24 cellular contexts compared by ENCODE assay signal in genomic region chr12:80470403-80470802, GRCh38. TPM values are rescaled to one million over a fixed set of nuclear protein-coding genes. Genes with fewer than 3 reads are reported as not detected.
"Had no signal": no experiment of that assay in that cellular context is flagged by ENCODE, and none has a peak within 500 bp of the region (broad histone marks: within the 10 kb centered on the region; RNA-seq: fewer than 3 reads in every experiment).

No MANE protein-coding gene starts in this region.

- H3K27ac Mint-ChIP-seq: activated B cell treated with CpG ODN at 0.5 μM for 24 hours; activated CD4-positive, alpha-beta T cell treated with anti-CD3 and anti-CD28 coated beads, Interleukin-2, amount 10 ng/mL, durations not matched to agents 24 days and 14 days; activated CD8-positive, alpha-beta memory T cell treated with anti-CD3 and anti-CD28 coated beads, Interleukin-2, amount 10 ng/mL, durations not matched to agents 7 days and 5 days; activated naive CD4-positive, alpha-beta T cell treated with anti-CD3 and anti-CD28 coated beads, Interleukin-2, amount 50 U/mL, for 72 hours; activated naive CD8-positive, alpha-beta T cell treated with anti-CD3 and anti-CD28 coated beads, Interleukin-2, amount 50 U/mL, for 24 hours; activated T-cell treated with anti-CD3 and anti-CD28 coated beads, Interleukin-2, amount 50 U/mL, for 24 hours; T-helper 1 cell treated with Interleukin-12 subunit alpha and Interleukin-12 subunit beta and Interleukin-4 antibody, amounts not matched to agents 30 μg/mL and 1 μg/mL, for 36 hours had no signal

- DNase-seq: activated B cell treated with CpG ODN at 0.5 μM for 24 hours; activated CD4-positive, alpha-beta T cell treated with anti-CD3 and anti-CD28 coated beads for 1 hour; activated CD4-positive, alpha-beta T cell treated with anti-CD3 and anti-CD28 coated beads, Interleukin-2, amount 10 ng/mL, durations not matched to agents 24 days and 14 days; activated CD4-positive, alpha-beta T cell treated with anti-CD3 and anti-CD28 coated beads, Interleukin-2, amount 50 U/mL, for 48 hours; activated CD8-positive, alpha-beta memory T cell treated with anti-CD3 and anti-CD28 coated beads, Interleukin-2, amount 10 ng/mL, durations not matched to agents 7 days and 5 days; activated effector memory CD4-positive, alpha-beta T cell treated with anti-CD3 and anti-CD28 coated beads, Interleukin-2, amount 50 U/mL, for 16 hours; activated naive CD4-positive, alpha-beta T cell treated with Interleukin-2 at 50 U/mL for 16 hours; activated naive CD8-positive, alpha-beta T cell treated with anti-CD3 and anti-CD28 coated beads, Interleukin-2, amount 50 U/mL, for 24 hours; activated T-cell treated with anti-CD3 and anti-CD28 coated beads, Interleukin-2, amount 50 U/mL, for 24 hours; amniotic stem cell; body of pancreas; central memory CD4-positive, alpha-beta T cell; NCI-H1092; NCI-H1417; NCI-H1930; NCI-H2107; NCI-H510A treated with DMSO at 0.1 percent for 48 hours; PC-3; SHP77 treated with DMSO at 0.1 percent for 48 hours had no signal

- H3K27me3 ChIP-seq: ascending aorta, body of pancreas had no signal

- H3K27me3 Mint-ChIP-seq: activated B cell treated with CpG ODN at 0.5 μM for 24 hours; activated CD4-positive, alpha-beta T cell treated with anti-CD3 and anti-CD28 coated beads, Interleukin-2, amount 10 ng/mL, durations not matched to agents 24 days and 14 days; activated CD8-positive, alpha-beta memory T cell treated with anti-CD3 and anti-CD28 coated beads, Interleukin-2, amount 10 ng/mL, durations not matched to agents 7 days and 5 days; activated naive CD8-positive, alpha-beta T cell treated with anti-CD3 and anti-CD28 coated beads, Interleukin-2, amount 50 U/mL, for 24 hours; activated T-cell treated with anti-CD3 and anti-CD28 coated beads, Interleukin-2, amount 50 U/mL, for 24 hours had no signal

- H3K4me1 ChIP-seq: ascending aorta had no signal

- H3K9me3 Mint-ChIP-seq: activated B cell treated with CpG ODN at 0.5 μM for 24 hours; activated CD4-positive, alpha-beta T cell treated with anti-CD3 and anti-CD28 coated beads, Interleukin-2, amount 10 ng/mL, durations not matched to agents 24 days and 14 days; activated naive CD4-positive, alpha-beta T cell treated with anti-CD3 and anti-CD28 coated beads, Interleukin-2, amount 50 U/mL, for 72 hours; activated naive CD8-positive, alpha-beta T cell treated with anti-CD3 and anti-CD28 coated beads, Interleukin-2, amount 50 U/mL, for 24 hours; activated T-cell treated with anti-CD3 and anti-CD28 coated beads, Interleukin-2, amount 50 U/mL, for 24 hours; T-helper 1 cell treated with Interleukin-12 subunit alpha and Interleukin-12 subunit beta and Interleukin-4 antibody, amounts not matched to agents 30 μg/mL and 1 μg/mL, for 36 hours had no signal

- H3K36me3 Mint-ChIP-seq: activated CD8-positive, alpha-beta memory T cell treated with anti-CD3 and anti-CD28 coated beads, Interleukin-2, amount 10 ng/mL, durations not matched to agents 7 days and 5 days; activated naive CD4-positive, alpha-beta T cell treated with anti-CD3 and anti-CD28 coated beads, Interleukin-2, amount 50 U/mL, for 72 hours had no signal

- ATAC-seq: activated CD8-positive, alpha-beta memory T cell treated with anti-CD3 and anti-CD28 coated beads, Interleukin-2, amount 10 ng/mL, durations not matched to agents 7 days and 5 days; activated naive CD4-positive, alpha-beta T cell treated with anti-CD3 and anti-CD28 coated beads, Interleukin-2, amount 50 U/mL, for 72 hours; activated naive CD8-positive, alpha-beta T cell treated with anti-CD3 and anti-CD28 coated beads, Interleukin-2, amount 50 U/mL, for 24 hours; body of pancreas; PC-3 had no signal

- H3K4me3 Mint-ChIP-seq: activated B cell treated with CpG ODN at 0.5 μM for 24 hours; activated CD4-positive, alpha-beta T cell treated with anti-CD3 and anti-CD28 coated beads, Interleukin-2, amount 10 ng/mL, durations not matched to agents 24 days and 14 days; activated CD8-positive, alpha-beta memory T cell treated with anti-CD3 and anti-CD28 coated beads, Interleukin-2, amount 10 ng/mL, durations not matched to agents 7 days and 5 days; activated naive CD8-positive, alpha-beta T cell treated with anti-CD3 and anti-CD28 coated beads, Interleukin-2, amount 50 U/mL, for 24 hours; activated T-cell treated with anti-CD3 and anti-CD28 coated beads, Interleukin-2, amount 50 U/mL, for 24 hours; T-helper 1 cell treated with Interleukin-12 subunit alpha and Interleukin-12 subunit beta and Interleukin-4 antibody, amounts not matched to agents 30 μg/mL and 1 μg/mL, for 36 hours had no signal

- H3K4me1 Mint-ChIP-seq: activated B cell treated with CpG ODN at 0.5 μM for 24 hours; activated CD4-positive, alpha-beta T cell treated with anti-CD3 and anti-CD28 coated beads, Interleukin-2, amount 10 ng/mL, durations not matched to agents 24 days and 14 days; activated CD8-positive, alpha-beta memory T cell treated with anti-CD3 and anti-CD28 coated beads, Interleukin-2, amount 10 ng/mL, durations not matched to agents 7 days and 5 days; activated naive CD8-positive, alpha-beta T cell treated with anti-CD3 and anti-CD28 coated beads, Interleukin-2, amount 50 U/mL, for 24 hours had no signal

- H3K27ac ChIP-seq: ascending aorta, body of pancreas had no signal

RNA-seq across cellular contexts. Expression of gene PTPRQ, which starts 26.4 kb away (rescaled TPM):
- total RNA-seq: activated B cell treated with CpG ODN at 0.5 μM for 24 hours; activated CD4-positive, alpha-beta T cell treated with anti-CD3 and anti-CD28 coated beads, Interleukin-2, amount 10 ng/mL, durations not matched to agents 24 days and 14 days; activated CD8-positive, alpha-beta memory T cell treated with anti-CD3 and anti-CD28 coated beads, Interleukin-2, amount 10 ng/mL, durations not matched to agents 7 days and 5 days; activated naive CD4-positive, alpha-beta T cell treated with anti-CD3 and anti-CD28 coated beads, Interleukin-2, amount 50 U/mL, for 72 hours; bronchial epithelial cell; MCF 10A had no signal
